8 cellular contexts compared by ENCODE assay signal in the genomic region with DNA sequence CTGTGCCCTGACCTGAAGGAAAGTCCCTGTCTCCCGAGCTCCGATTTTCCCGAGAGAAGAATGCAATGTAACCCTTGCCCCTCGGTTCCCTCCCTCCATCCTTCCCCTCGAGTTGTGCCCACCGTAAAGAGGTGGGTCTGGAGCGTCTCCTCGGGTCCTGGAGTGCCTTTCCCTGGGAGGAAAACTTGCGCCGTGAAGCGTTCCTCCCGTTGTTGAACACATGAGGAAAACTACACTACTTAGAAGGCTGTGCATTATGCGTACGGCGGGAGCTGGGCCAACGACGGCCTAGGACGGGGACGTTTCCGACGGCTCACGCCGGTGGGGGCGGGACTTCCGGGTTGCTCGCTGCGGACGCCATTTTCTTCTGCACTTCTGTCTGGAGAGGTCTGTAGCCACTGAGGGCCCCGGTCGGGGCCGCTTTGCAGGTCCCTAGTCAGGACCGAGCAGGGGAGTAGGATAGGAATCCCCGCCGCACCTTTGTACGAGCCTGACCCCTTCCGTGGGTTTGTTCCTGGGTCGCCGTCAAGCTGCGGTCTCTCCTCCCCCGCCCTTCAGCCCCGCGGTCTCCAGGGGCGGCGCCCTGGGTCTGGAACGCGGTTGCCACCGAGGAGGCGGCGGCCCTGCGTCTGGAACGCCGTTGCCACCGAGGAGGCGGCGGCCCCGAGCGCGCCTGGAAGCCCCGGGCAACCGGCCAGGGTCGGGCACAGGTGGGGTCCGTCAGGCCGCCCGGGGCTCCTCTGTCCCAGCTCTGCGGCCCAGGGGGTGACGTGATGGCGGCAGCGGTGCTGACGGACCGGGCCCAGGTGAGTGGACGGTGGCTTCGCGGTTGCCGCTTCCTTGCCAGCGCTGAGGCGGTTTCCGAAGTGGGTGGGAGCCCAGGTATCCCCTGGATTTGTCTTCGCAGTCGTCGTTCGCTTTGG. TPM values are rescaled to one million over a fixed set of nuclear protein-coding genes. Genes with fewer than 3 reads are reported as not detected.
DNase-seq lines count a peak whose midpoint lies in the region; ATAC-seq and TF ChIP-seq lines count a peak whose summit lies in the region.

A gene (plus strand): TSS at position 360 of the 923 bp plus-strand sequence. CDS start 414 bp downstream, at position 774.

- H3K27ac ChIP-seq in KOPT-K1 (ENCODE audit: low read depth, low read length, poor library complexity, severe bottlenecking) (peak within 1 kb of the TSS; percentile 71), RWPE2 (ENCODE audit: poor library complexity, severe bottlenecking) (peak within 1 kb of the TSS; percentile 51), neural cell (ENCODE audit: low read length) (peak within 1 kb of the TSS; percentile 84)

- H3K79me2 ChIP-seq in neural cell (replicated peaks; ENCODE audit: insufficient read depth, low read length), result peaks cover 28% of the 10 kb centered on the region

- peak within 1 kb of the TSS; percentile 92 to 93 for H3K4me3 Mint-ChIP-seq in stimulated activated naive CD8-positive, alpha-beta T cell treated with anti-CD3 and anti-CD28 coated beads, Interleukin-15, amount 100 ng/mL, for 72 hours

- TF ChIP-seq RAD21 in neural cell (conservative IDR thresholded peaks at IDR 0.05), result peak; percentile 48

- ATAC-seq in GM21717 (IDR thresholded peaks at IDR 0.05; ENCODE audit: unreplicated experiment) (peak; percentile 96), RWPE2 (ENCODE audit: low read depth) (peak; percentile 97)
- peak; percentile 98 for ATAC-seq in stimulated activated naive CD8-positive, alpha-beta T cell treated with anti-CD3 and anti-CD28 coated beads, Interleukin-15, amount 100 ng/mL, for 72 hours

- no peak for TF ChIP-seq EP300 in neural cell (conservative IDR thresholded peaks at IDR 0.05; ENCODE audit: poor library complexity, severe bottlenecking)

- no peaks in the 10 kb centered on the region for H3K9me2 ChIP-seq in neural cell (ENCODE audit: insufficient read depth, low read length)

- H2AFZ ChIP-seq in neural cell (ENCODE audit: low read depth, low read length), result peak within 1 kb of the TSS; percentile 99

- H3K4me1 Mint-ChIP-seq in stimulated activated naive CD8-positive, alpha-beta T cell treated with anti-CD3 and anti-CD28 coated beads, Interleukin-15, amount 100 ng/mL, for 72 hours, result peaks cover 40% of the 10 kb centered on the region

- H3K4me2 ChIP-seq in neural cell (ENCODE audit: low read length), result peak within 1 kb of the TSS; percentile 95

- no peaks in the 10 kb centered on the region for H4K20me1 ChIP-seq in neural cell (ENCODE audit: insufficient read depth)

- peak within 1 kb of the TSS; percentile 91 for H3K4me3 ChIP-seq in RWPE2 (ENCODE audit: severe bottlenecking)
- peak within 1 kb of the TSS; percentile 94 for H3K4me3 ChIP-seq in foreskin fibroblast (ENCODE audit: low read depth in 1 of 2, low read length in 2 of 2)
- peak within 1 kb of the TSS; percentile 98 for H3K4me3 ChIP-seq in neural cell (ENCODE audit: low read length)

- no peaks in the 10 kb centered on the region for H3F3A ChIP-seq in neural cell (ENCODE audit: insufficient read depth, low read length, poor library complexity, severe bottlenecking)

- peak within 1 kb of the TSS; percentile 97 for H3K27ac Mint-ChIP-seq in stimulated activated naive CD8-positive, alpha-beta T cell treated with anti-CD3 and anti-CD28 coated beads, Interleukin-15, amount 100 ng/mL, for 72 hours

- H3K9me3 ChIP-seq in KOPT-K1 (ENCODE audit: insufficient read depth, low read length, poor library complexity, severe bottlenecking) (peaks cover 45% of the 10 kb centered on the region), RWPE2 (ENCODE audit: severe bottlenecking) (no peaks in the 10 kb centered on the region), neural cell (ENCODE audit: low read length) (peaks cover 5% of the 10 kb centered on the region)

- peak; percentile 8 for TF ChIP-seq CTCF in RWPE2 (IDR thresholded peaks at IDR 0.05; ENCODE audit: poor library complexity, severe bottlenecking)
- TF ChIP-seq CTCF in foreskin fibroblast (IDR thresholded peaks at IDR 0.05; ENCODE audit: low read depth, low read length), result no peak
- no peak for TF ChIP-seq CTCF in neural cell (IDR thresholded peaks at IDR 0.05; ENCODE audit: poor library complexity, severe bottlenecking)

- DNase-seq in DMS79 treated with DMSO at 0.1 percent for 48 hours (lab: John Stamatoyannopoulos, UW) (peak; percentile 86), RWPE2 (ENCODE audit: low spot score) (peak; percentile 82), activated gamma-delta T cell treated with Interleukin-2 at 50 U/mL for 16 hours (peak; percentile 92), foreskin fibroblast (peak; percentile 84 to 96)
- DNase-seq in stimulated activated naive CD8-positive, alpha-beta T cell treated with anti-CD3 and anti-CD28 coated beads, Interleukin-15, amount 100 ng/mL, for 72 hours, result peak; percentile 84 to 90

- H3K27me3 ChIP-seq in RWPE2 (ENCODE audit: insufficient read depth, poor library complexity, severe bottlenecking), result no peaks in the 10 kb centered on the region
- H3K27me3 ChIP-seq in neural cell (ENCODE audit: insufficient read depth, low read depth, low read length), result no peaks in the 10 kb centered on the region

- peak within 1 kb of the TSS; percentile 93 for H3K9ac ChIP-seq in neural cell (ENCODE audit: low read length)

- H3K9me3 Mint-ChIP-seq in stimulated activated naive CD8-positive, alpha-beta T cell treated with anti-CD3 and anti-CD28 coated beads, Interleukin-15, amount 100 ng/mL, for 72 hours, result peaks cover 24 to 44% of the 10 kb centered on the region in 2 donors

- H3K27me3 Mint-ChIP-seq in stimulated activated naive CD8-positive, alpha-beta T cell treated with anti-CD3 and anti-CD28 coated beads, Interleukin-15, amount 100 ng/mL, for 72 hours, result peaks cover 7% of the 10 kb centered on the region

- H3K4me1 ChIP-seq in RWPE2 (ENCODE audit: insufficient read depth, poor library complexity, severe bottlenecking), result peaks cover 8% of the 10 kb centered on the region

- peaks cover 38% of the 10 kb centered on the region for H3K36me3 ChIP-seq in KOPT-K1 (ENCODE audit: insufficient read depth, low read length)
- peaks cover 41% of the 10 kb centered on the region for H3K36me3 ChIP-seq in RWPE2 (ENCODE audit: low read depth)
- H3K36me3 ChIP-seq in neural cell (ENCODE audit: insufficient read depth, low read length), result peaks cover 6% of the 10 kb centered on the region

TF ChIP-seq in neural cell, 6 proteins besides CTCF, POLR2A, EP300 and RAD21:
- peak; percentile 81 for TF ChIP-seq TAF1 (IDR thresholded peaks at IDR 0.05; ENCODE audit: low read depth)
- TF ChIP-seq MXI1 (conservative IDR thresholded peaks at IDR 0.05; ENCODE audit: poor library complexity, severe bottlenecking), result peak; percentile 60
- no peak for TF ChIP-seq EZH2 (IDR thresholded peaks at IDR 0.05; ENCODE audit: borderline replicate concordance, insufficient read depth, low read length, poor library complexity, severe bottlenecking)
- TF ChIP-seq, protein P1, sequence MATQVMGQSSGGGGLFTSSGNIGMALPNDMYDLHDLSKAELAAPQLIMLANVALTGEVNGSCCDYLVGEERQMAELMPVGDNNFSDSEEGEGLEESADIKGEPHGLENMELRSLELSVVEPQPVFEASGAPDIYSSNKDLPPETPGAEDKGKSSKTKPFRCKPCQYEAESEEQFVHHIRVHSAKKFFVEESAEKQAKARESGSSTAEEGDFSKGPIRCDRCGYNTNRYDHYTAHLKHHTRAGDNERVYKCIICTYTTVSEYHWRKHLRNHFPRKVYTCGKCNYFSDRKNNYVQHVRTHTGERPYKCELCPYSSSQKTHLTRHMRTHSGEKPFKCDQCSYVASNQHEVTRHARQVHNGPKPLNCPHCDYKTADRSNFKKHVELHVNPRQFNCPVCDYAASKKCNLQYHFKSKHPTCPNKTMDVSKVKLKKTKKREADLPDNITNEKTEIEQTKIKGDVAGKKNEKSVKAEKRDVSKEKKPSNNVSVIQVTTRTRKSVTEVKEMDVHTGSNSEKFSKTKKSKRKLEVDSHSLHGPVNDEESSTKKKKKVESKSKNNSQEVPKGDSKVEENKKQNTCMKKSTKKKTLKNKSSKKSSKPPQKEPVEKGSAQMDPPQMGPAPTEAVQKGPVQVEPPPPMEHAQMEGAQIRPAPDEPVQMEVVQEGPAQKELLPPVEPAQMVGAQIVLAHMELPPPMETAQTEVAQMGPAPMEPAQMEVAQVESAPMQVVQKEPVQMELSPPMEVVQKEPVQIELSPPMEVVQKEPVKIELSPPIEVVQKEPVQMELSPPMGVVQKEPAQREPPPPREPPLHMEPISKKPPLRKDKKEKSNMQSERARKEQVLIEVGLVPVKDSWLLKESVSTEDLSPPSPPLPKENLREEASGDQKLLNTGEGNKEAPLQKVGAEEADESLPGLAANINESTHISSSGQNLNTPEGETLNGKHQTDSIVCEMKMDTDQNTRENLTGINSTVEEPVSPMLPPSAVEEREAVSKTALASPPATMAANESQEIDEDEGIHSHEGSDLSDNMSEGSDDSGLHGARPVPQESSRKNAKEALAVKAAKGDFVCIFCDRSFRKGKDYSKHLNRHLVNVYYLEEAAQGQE (IDR thresholded peaks at IDR 0.05; ENCODE audit: borderline replicate concordance), result peak; percentile 89
- TF ChIP-seq POLR2AphosphoS5 (IDR thresholded peaks at IDR 0.05), result peak; percentile 82
- peak; percentile 54 for TF ChIP-seq SMC3 (conservative IDR thresholded peaks at IDR 0.05; ENCODE audit: poor library complexity)

RNA-seq across cellular contexts. Expression of the gene that starts here (rescaled TPM):
- 10.4 and 16.9 TPM in 2 replicates for polyA plus RNA-seq in neural cell
- polyA minus RNA-seq in neural cell, result 111 and 141 TPM in 2 replicates

Comparison
In these comparisons a context has a peak if more than half of its experiments do, and no peak if none do; other contexts are left out.
1. Peak in every context shown above with its lines: DNase-seq, ATAC-seq, H3K4me3 ChIP-seq and H3K27ac ChIP-seq.